ENCODE assay signal across 8 cellular contexts in genomic region chr3:40308725-40309438, GRCh38. TPM values are rescaled to one million over a fixed set of nuclear protein-coding genes. Genes with fewer than 3 reads are reported as not detected.
DNase-seq lines count a peak whose midpoint lies in the region; ATAC-seq and TF ChIP-seq lines count a peak whose summit lies in the region.

No MANE protein-coding gene starts in this region.

- DNase-seq in stimulated activated CD4-positive, alpha-beta T cell treated with anti-CD3 and anti-CD28 coated beads, Interleukin-12 subunit alpha, Interleukin-12 subunit beta, amount 100 ng/mL, for 4 hours = peak; percentile 5
- no peak for DNase-seq in stimulated activated CD4-positive, alpha-beta T cell treated with anti-CD3 and anti-CD28 coated beads, Interleukin-2, amount 100 ng/mL, for 24 hours
- DNase-seq in SK-N-MC (ENCODE audit: low read depth, low spot score) (no peak), foreskin fibroblast (no peak), psoas muscle (no peak), ecto neural progenitor cell (ENCODE audit: low spot score) (no peak)

- TF ChIP-seq CTCF in foreskin fibroblast (IDR thresholded peaks at IDR 0.05; ENCODE audit: low read depth, low read length) (no peak), psoas muscle (IDR thresholded peaks at IDR 0.05) (no peak)

- 0 out of 2 replicates have a peak overlapping the region, but pooled peaks have one; percentile 32 for H3K4me3 ChIP-seq in SK-N-MC
- H3K4me3 ChIP-seq in foreskin fibroblast (ENCODE audit: low read depth in 1 of 2, low read length in 2 of 2) = peak overlapping the region; percentile 90
- H3K4me3 ChIP-seq in psoas muscle = peak overlapping the region; percentile 85

- H3K27me3 ChIP-seq in psoas muscle (ENCODE audit: insufficient read depth in 3 of 3, low read length in 2 of 3) = no peaks in the 10 kb centered on the region

- H3K27ac ChIP-seq in SK-N-MC (no peak overlapping the region), psoas muscle (peak overlapping the region; percentile 96)

- intact Hi-C loops in psoas muscle (cut with DNase I) = loop anchor here in 1 of 2 donors (10.0 kb wide), 1 partner anchor 904 kb away; the partner anchor contains the start of gene RPSA

- ATAC-seq in psoas muscle = peak; percentile 1 to 13 (median 2)
- no peak for ATAC-seq in GM21529 (IDR thresholded peaks at IDR 0.05; ENCODE audit: unreplicated experiment)
- ATAC-seq in GM18517 (IDR thresholded peaks at IDR 0.05; ENCODE audit: unreplicated experiment) = no peak

- H3K36me3 ChIP-seq in SK-N-MC (ENCODE audit: insufficient read depth, low read length) (peaks cover 17% of the 10 kb centered on the region), psoas muscle (ENCODE audit: insufficient read depth in 1 of 2, low read depth in 1 of 2) (peaks cover 3 to 31% of the 10 kb centered on the region in 2 donors)

- peaks cover 47% of the 10 kb centered on the region for H3K4me1 ChIP-seq in psoas muscle

- no peaks in the 10 kb centered on the region for H3K9me3 ChIP-seq in SK-N-MC (ENCODE audit: low read depth, low read length)
- no peaks in the 10 kb centered on the region for H3K9me3 ChIP-seq in psoas muscle

- 15 to 25% (median 20%) methylated on average over 20 to 21 of the region's 21 CpGs for WGBS in psoas muscle, 3 donors

- no peak overlapping the region for H3K9ac ChIP-seq in SK-N-MC (ENCODE audit: insufficient read length)

RNA-seq across cellular contexts. Expression of gene EIF1B, which starts 0.6 kb away (rescaled TPM):
- total RNA-seq in psoas muscle = 10 to 100 TPM; 60.1 to 75.8 (median 66.8) TPM
- 100 to 1,000 TPM in 2 of 3 donors, 10 to 100 TPM in 1; 86.1 to 205 (median 103) TPM for polyA plus RNA-seq in psoas muscle

Comparison
In these comparisons a context has a peak if more than half of its experiments do, and no peak if none do; other contexts are left out.
1. H3K4me3 ChIP-seq: peak in every context shown above with its lines; median percentile 90 in foreskin fibroblast; 85 in psoas muscle; 32 in SK-N-MC.
2. ATAC-seq: peak in psoas muscle (4 of 4); none in GM21529 (single experiment) and GM18517 (single experiment).